Comparison of ENCODE assay signal across 8 cellular contexts in genomic region chr9:94213513-94214124, GRCh38. TPM values are rescaled to one million over a fixed set of nuclear protein-coding genes. Genes with fewer than 3 reads are reported as not detected.
DNase-seq lines count a peak whose midpoint lies in the region; ATAC-seq and TF ChIP-seq lines count a peak whose summit lies in the region.

No MANE protein-coding gene starts in this region.

- peak overlapping the region in 1 of 3 donors; percentile 0 for H3K27ac Mint-ChIP-seq in CD4-positive, CD25-positive, alpha-beta regulatory T cell

- H3K27me3 ChIP-seq in CD4-positive, CD25-positive, alpha-beta regulatory T cell (ENCODE audit: control insufficient read depth, insufficient read depth, low read length): peaks cover 6% of the 10 kb centered on the region
- H3K27me3 ChIP-seq in dorsolateral prefrontal cortex: peaks cover 0 to 4% (median 0%) of the 10 kb centered on the region in 45 donors
- H3K27me3 ChIP-seq in lower lobe of right lung (ENCODE audit: low read depth): no peaks in the 10 kb centered on the region

- H3K4me3 Mint-ChIP-seq in CD4-positive, CD25-positive, alpha-beta regulatory T cell: peak overlapping the region in 2 of 4 donors; percentile 23 to 25

- peaks cover 4% of the 10 kb centered on the region for H3K4me1 ChIP-seq in CD4-positive, CD25-positive, alpha-beta regulatory T cell (ENCODE audit: control insufficient read depth, insufficient read depth, low read length, poor library complexity, severe bottlenecking)
- no peaks in the 10 kb centered on the region for H3K4me1 ChIP-seq in lower lobe of right lung

- no peaks in the 10 kb centered on the region for H3K9me3 ChIP-seq in CD4-positive, CD25-positive, alpha-beta regulatory T cell (ENCODE audit: control insufficient read depth in 2 of 2, low read length in 2 of 2)
- no peaks in the 10 kb centered on the region for H3K9me3 ChIP-seq in lower lobe of right lung

- H3K9me3 Mint-ChIP-seq in CD4-positive, CD25-positive, alpha-beta regulatory T cell: peaks cover 0 to 2% (median 0%) of the 10 kb centered on the region in 7 donors

- TF ChIP-seq CTCF in dorsolateral prefrontal cortex (IDR thresholded peaks at IDR 0.05 in 54 of 56, conservative IDR thresholded peaks at IDR 0.05 in 2 of 56; ENCODE audit: low read depth in 1 of 56, partially characterized antibody in 56 of 56) (peak; percentile 76 to 98 (median 92)), lower lobe of right lung (IDR thresholded peaks at IDR 0.05) (peak; percentile 91)

- no peaks in the 10 kb centered on the region for H3K36me3 Mint-ChIP-seq in CD4-positive, CD25-positive, alpha-beta regulatory T cell

- H3K4me1 Mint-ChIP-seq in CD4-positive, CD25-positive, alpha-beta regulatory T cell: peaks cover 0 to 5% (median 4%) of the 10 kb centered on the region in 4 donors

- no peak overlapping the region for H3K27ac ChIP-seq in CD4-positive, CD25-positive, alpha-beta regulatory T cell (ENCODE audit: insufficient read depth, low read length, poor library complexity, severe bottlenecking)
- no peak overlapping the region for H3K27ac ChIP-seq in dorsolateral prefrontal cortex
- no peak overlapping the region for H3K27ac ChIP-seq in lower lobe of right lung

- intact Hi-C loops in dorsolateral prefrontal cortex (cut with DNase I): loop anchor here (1.0 to 10.0 kb wide), 6 partner anchors 46 to 531 kb away; no protein-coding TSS in a partner anchor
- intact Hi-C loops in lower lobe of right lung (cut with DNase I): loop anchor here (5.0 kb wide), 1 partner anchor 146 kb away; no protein-coding TSS in a partner anchor

- no peaks in the 10 kb centered on the region for H3K36me3 ChIP-seq in CD4-positive, CD25-positive, alpha-beta regulatory T cell (ENCODE audit: control insufficient read depth, insufficient read depth, low read length)
- H3K36me3 ChIP-seq in lower lobe of right lung: no peaks in the 10 kb centered on the region

- peak overlapping the region; percentile 35 for H3K4me3 ChIP-seq in CD4-positive, CD25-positive, alpha-beta regulatory T cell (ENCODE audit: low read depth, low read length)
- H3K4me3 ChIP-seq in dorsolateral prefrontal cortex (peak overlapping the region in 1 of 59 donors; percentile 39), lower lobe of right lung (no peak overlapping the region)

- peaks cover 10% of the 10 kb centered on the region for H3K27me3 Mint-ChIP-seq in CD4-positive, CD25-positive, alpha-beta regulatory T cell

- peak; percentile 62 to 86 (median 72) for DNase-seq in CD4-positive, CD25-positive, alpha-beta regulatory T cell
- DNase-seq in HS-27A (ENCODE audit: low read depth) (peak; percentile 54), NCI-H82 treated with DMSO at 0.1 percent for 48 hours (lab: John Stamatoyannopoulos, UW; ENCODE audit: unreplicated experiment) (peak; percentile 57), dorsolateral prefrontal cortex (peak; percentile 29 to 76 (median 69)), lower lobe of right lung (peak; percentile 76)
- DNase-seq in activated CD4-positive, alpha-beta T cell treated with anti-CD3 and anti-CD28 coated beads, Interleukin-2, amount 50 U/mL, for 4 hours: peak; percentile 55 to 63
- DNase-seq in stimulated activated CD8-positive, alpha-beta memory T cell treated with anti-CD3 and anti-CD28 coated beads, Interleukin-12 subunit alpha, Interleukin-12 subunit beta, amount 100 ng/mL, for 4 hours (ENCODE audit: low read depth): peak; percentile 21

- peak; percentile 85 to 94 for ATAC-seq in CD4-positive, CD25-positive, alpha-beta regulatory T cell (ENCODE audit: low read depth in 2 of 2)
- peak; percentile 89 for ATAC-seq in GM19438 (IDR thresholded peaks at IDR 0.05; ENCODE audit: low read depth, unreplicated experiment)
- ATAC-seq in lower lobe of right lung: peak; percentile 96

RNA-seq across cellular contexts. Expression of gene ZNF169, which starts 45.5 kb away (rescaled TPM):
- 7.7 TPM for total RNA-seq in CD4-positive, CD25-positive, alpha-beta regulatory T cell
- 1 to 10 TPM; 2.7 to 6.8 (median 4.5) TPM for polyA plus RNA-seq in CD4-positive, CD25-positive, alpha-beta regulatory T cell
- total RNA-seq in dorsolateral prefrontal cortex (10 to 100 TPM; 10.1 to 23.7 (median 16.4) TPM), lower lobe of right lung (6.1 TPM)

Comparison
In these comparisons a context has a peak if more than half of its experiments do, and no peak if none do; other contexts are left out.
1. DNase-seq: peak in every context shown above with its lines; median percentile 76 in lower lobe of right lung; 72 in CD4-positive, CD25-positive, alpha-beta regulatory T cell; 69 in dorsolateral prefrontal cortex; 59 in activated CD4-positive, alpha-beta T cell treated with anti-CD3 and anti-CD28 coated beads, Interleukin-2, amount 50 U/mL, for 4 hours; 57 in NCI-H82 treated with DMSO at 0.1 percent for 48 hours; 54 in HS-27A; 21 in stimulated activated CD8-positive, alpha-beta memory T cell treated with anti-CD3 and anti-CD28 coated beads, Interleukin-12 subunit alpha, Interleukin-12 subunit beta, amount 100 ng/mL, for 4 hours.